1 cellular context compared by ENCODE assay signal in genomic region chr22:25824828-25825474, GRCh38.
TF ChIP-seq lines count a peak whose summit lies in the region.

No MANE protein-coding gene starts in this region.

TF ChIP-seq in SK-N-SH, 30 proteins besides CTCF, POLR2A, EP300 and RAD21 (continued from another document):
- TF ChIP-seq, protein P1, sequence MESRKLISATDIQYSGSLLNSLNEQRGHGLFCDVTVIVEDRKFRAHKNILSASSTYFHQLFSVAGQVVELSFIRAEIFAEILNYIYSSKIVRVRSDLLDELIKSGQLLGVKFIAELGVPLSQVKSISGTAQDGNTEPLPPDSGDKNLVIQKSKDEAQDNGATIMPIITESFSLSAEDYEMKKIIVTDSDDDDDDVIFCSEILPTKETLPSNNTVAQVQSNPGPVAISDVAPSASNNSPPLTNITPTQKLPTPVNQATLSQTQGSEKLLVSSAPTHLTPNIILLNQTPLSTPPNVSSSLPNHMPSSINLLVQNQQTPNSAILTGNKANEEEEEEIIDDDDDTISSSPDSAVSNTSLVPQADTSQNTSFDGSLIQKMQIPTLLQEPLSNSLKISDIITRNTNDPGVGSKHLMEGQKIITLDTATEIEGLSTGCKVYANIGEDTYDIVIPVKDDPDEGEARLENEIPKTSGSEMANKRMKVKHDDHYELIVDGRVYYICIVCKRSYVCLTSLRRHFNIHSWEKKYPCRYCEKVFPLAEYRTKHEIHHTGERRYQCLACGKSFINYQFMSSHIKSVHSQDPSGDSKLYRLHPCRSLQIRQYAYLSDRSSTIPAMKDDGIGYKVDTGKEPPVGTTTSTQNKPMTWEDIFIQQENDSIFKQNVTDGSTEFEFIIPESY (IDR thresholded peaks at IDR 0.05; ENCODE audit: borderline replicate concordance, low read depth) = no peak
- TF ChIP-seq RFX5 (IDR thresholded peaks at IDR 0.05; ENCODE audit: low read length) = no peak
- no peak for TF ChIP-seq USF1 (IDR thresholded peaks at IDR 0.05; ENCODE audit: borderline replicate concordance, low read depth)
- TF ChIP-seq EZH2phosphoT487 (IDR thresholded peaks at IDR 0.05; ENCODE audit: borderline replicate concordance, low read depth) = no peak
